ENCODE assay signal across 2 cellular contexts in the genomic region with DNA sequence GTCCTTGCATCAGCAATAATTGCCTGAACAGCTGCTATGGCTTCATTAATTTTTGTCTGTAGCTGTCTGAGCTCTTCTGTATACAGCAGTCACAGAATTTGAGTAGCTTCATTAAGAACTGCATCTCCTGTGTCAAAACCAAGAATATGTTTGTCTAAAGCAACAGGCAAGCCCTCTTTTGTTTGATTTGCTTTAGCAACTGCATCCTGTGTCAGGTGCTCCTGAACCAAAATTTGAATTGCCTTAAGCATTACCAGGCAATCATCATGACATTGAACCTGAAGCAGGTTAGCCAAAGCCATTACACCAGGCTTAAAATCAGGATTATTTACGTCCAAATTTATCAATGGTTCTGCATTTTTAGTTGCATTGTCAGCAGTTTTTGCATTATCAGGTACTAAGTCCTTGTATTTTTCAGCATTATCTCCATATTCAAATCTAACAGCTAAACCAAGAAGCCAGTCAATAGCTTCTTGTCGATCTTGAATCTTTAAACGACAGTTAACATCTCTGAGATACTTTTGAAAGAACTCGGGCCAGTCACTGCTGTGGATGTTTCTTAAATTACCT.
TF ChIP-seq lines count a peak whose summit lies in the region.

No MANE protein-coding gene starts in this region.

TF ChIP-seq in A549, 52 proteins besides CTCF, POLR2A, EP300 and RAD21:
- no peak for TF ChIP-seq ZFP36 (IDR thresholded peaks at IDR 0.05; ENCODE audit: borderline replicate concordance, partially characterized antibody)
- TF ChIP-seq MAFK (IDR thresholded peaks at IDR 0.05; ENCODE audit: partially characterized antibody) = peak; percentile 98

TF ChIP-seq in H1, 55 proteins besides CTCF, POLR2A, EP300 and RAD21:
- peak; percentile 84; the same call in 1 of the 2 replicates for TF ChIP-seq MAFK (IDR thresholded peaks at IDR 0.05; ENCODE audit: low read depth, low read length)
- no peak for TF ChIP-seq EGR1 (IDR thresholded peaks at IDR 0.05; ENCODE audit: borderline replicate concordance, low read depth, low read length)
- no peak for TF ChIP-seq FOSL1 (IDR thresholded peaks at IDR 0.05; ENCODE audit: insufficient read depth, low read depth, low read length)
